In the genomic region with DNA sequence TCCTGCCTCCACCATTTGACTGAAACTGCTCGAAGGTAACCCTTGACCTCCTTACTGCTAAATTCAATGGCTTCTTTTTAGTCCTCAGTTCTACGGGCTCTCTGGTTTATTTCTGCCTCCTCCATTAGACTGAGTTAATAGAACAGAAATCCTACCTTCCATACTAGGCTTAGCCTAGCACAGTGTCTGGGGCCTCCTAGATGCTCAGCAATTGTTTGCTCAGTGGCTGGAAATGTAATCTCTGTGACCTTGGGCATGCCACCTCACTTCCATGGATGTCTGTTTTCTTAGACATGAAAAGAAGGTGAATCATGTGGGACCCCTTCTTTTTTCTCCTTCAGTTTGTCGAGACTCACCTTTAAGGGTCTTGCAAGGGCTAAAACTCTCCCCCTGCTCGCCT, we compare ENCODE assay signal across 9 cellular contexts. TPM values are rescaled to one million over a fixed set of nuclear protein-coding genes. Genes with fewer than 3 reads are reported as not detected.
"Had no signal": no experiment of that assay in that cellular context is flagged by ENCODE, and none has a peak within 500 bp of the region (broad histone marks: within the 10 kb centered on the region; RNA-seq: fewer than 3 reads in every experiment).

No MANE protein-coding gene starts in this region.

- H3K27me3 Mint-ChIP-seq: IgD-negative memory B cell had no signal

- H2AFZ ChIP-seq: GM23248 had no signal

- H3K27ac Mint-ChIP-seq: H9, IgD-negative memory B cell had no signal

- H3K9ac ChIP-seq: GM23248 had no signal

- H3K9me3 Mint-ChIP-seq: H9, IgD-negative memory B cell had no signal

- H3K4me3 Mint-ChIP-seq: H9, IgD-negative memory B cell had no signal

- DNase-seq: GM23248, GOT3, H9, HCEC 1CT, KG1 had no signal

- FAIRE-seq: H54, HTR-8/SVneo had no signal

- H3K4me3 ChIP-seq: GM23248 had no signal

- H3K27ac ChIP-seq: GM23248 had no signal

RNA-seq across cellular contexts. Expression of a gene that starts 19.7 kb away (rescaled TPM):
- total RNA-seq: HT-29 had no signal
- polyA plus RNA-seq: IgD-negative memory B cell had no signal
